Comparison of ENCODE assay signal across 7 cellular contexts in the genomic region with DNA sequence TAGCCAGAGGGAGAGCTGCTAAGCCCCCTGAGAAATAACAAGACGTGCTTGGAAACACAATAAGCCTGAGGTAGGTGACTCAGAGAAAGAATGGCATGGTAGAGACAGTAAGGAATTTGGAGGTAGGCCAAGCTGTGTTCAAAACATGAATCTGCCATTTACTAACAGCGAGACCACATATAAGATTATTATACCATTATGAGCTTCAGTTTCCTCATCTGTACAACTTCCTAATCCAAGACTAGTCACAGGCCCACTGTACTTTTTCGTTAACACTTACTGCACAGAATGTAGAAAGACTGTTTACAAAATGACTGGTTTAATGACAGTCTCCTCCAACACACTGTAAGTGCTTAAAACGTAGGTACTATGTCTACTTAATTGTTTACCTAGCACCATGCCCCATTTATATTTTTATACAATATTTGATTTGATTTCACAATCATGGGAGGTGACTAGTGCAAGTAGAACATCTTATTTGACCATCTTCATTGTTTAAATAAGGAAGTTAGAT. TPM values are rescaled to one million over a fixed set of nuclear protein-coding genes. Genes with fewer than 3 reads are reported as not detected.
A peak's percentile ranks its signal among the peaks of the same experiment; 100 is the strongest.
DNase-seq lines count a peak whose midpoint lies in the region; ATAC-seq and FAIRE-seq lines count a peak whose summit lies in the region.

No MANE protein-coding gene starts in this region.

- no peak for ATAC-seq in GM21528 (IDR thresholded peaks at IDR 0.05; ENCODE audit: low FRiP score, unreplicated experiment)

- no peak for FAIRE-seq in HTR-8/SVneo (lab: Jason Lieb, UNC)

- DNase-seq in HTR-8/SVneo (ENCODE audit: insufficient read length, low spot score) (peak; percentile 32), amniotic epithelial cell (ENCODE audit: low read depth) (peak; percentile 98), iris pigment epithelial cell (ENCODE audit: low read depth) (peak; percentile 96), NCI-H2107 (lab: John Stamatoyannopoulos, UW) (no peak)
- no peak for DNase-seq in activated CD4-positive, alpha-beta T cell treated with anti-CD3 and anti-CD28 coated beads, Interleukin-2, amount 50 U/mL, for 4 hours

- H3K27ac ChIP-seq in temporal lobe (ENCODE audit: low read depth, low read length), result peak overlapping the region; percentile 36

RNA-seq across cellular contexts. Expression of a gene that starts 25.7 kb away (rescaled TPM):
- total RNA-seq in temporal lobe, result 52.6 TPM

Comparison
In these comparisons a context has a peak if more than half of its experiments do, and no peak if none do; other contexts are left out.
1. DNase-seq: peak in HTR-8/SVneo (single experiment), amniotic epithelial cell (single experiment) and iris pigment epithelial cell (single experiment); none in NCI-H2107 (single experiment) and activated CD4-positive, alpha-beta T cell treated with anti-CD3 and anti-CD28 coated beads, Interleukin-2, amount 50 U/mL, for 4 hours (0 of 2).